In the genomic region with DNA sequence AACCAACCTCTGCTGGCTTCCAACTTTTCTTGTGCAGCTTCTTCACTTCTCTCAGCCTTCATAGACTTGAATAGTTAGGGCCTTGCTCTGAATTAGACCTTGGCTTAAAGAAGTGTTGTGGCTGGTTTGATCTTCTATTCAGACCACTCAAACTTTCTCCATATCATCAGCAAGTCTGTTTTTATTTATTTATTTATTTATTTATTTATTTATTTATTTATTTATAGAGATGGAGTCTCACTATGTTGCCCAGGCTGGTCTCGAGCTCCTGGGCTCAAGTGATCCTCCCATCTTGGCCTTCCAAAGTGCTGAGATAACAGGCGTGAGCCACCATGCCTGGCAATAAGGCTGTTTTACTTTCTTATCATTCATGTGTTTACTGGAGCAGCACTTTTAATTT, we compare ENCODE assay signal across 6 cellular contexts.
DNase-seq lines count a peak whose midpoint lies in the region; ATAC-seq and TF ChIP-seq lines count a peak whose summit lies in the region.
"Not testable (repeated sequence)": the region's sequence is repeated elsewhere in the genome, so short reads cannot be mapped to it uniquely, and the experiment has no call there.

No MANE protein-coding gene starts in this region.

- H3K36me3 ChIP-seq in HEK293 (ENCODE audit: control insufficient read depth in 2 of 2, insufficient read depth in 1 of 2, low read length in 2 of 2): not testable (repeated sequence)

- not testable (repeated sequence) for H3K4me1 ChIP-seq in HEK293 (ENCODE audit: control insufficient read depth, insufficient read depth, low read length)

- TF ChIP-seq CTCF in CD4-positive, alpha-beta T cell (IDR thresholded peaks at IDR 0.05); HEK293 (tag by site-specific recombination; IDR thresholded peaks at IDR 0.05); activated CD8-positive, alpha-beta T cell treated with anti-CD3 and anti-CD28 coated beads for 36 hours (IDR thresholded peaks at IDR 0.05); natural killer cell (IDR thresholded peaks at IDR 0.05): not testable (repeated sequence)

- not testable (repeated sequence) for H3K4me3 Mint-ChIP-seq in CD4-positive, alpha-beta T cell; activated CD8-positive, alpha-beta T cell treated with anti-CD3 and anti-CD28 coated beads for 36 hours; activated naive CD4-positive, alpha-beta T cell treated with anti-CD3 and anti-CD28 coated beads, Interleukin-2, amount 50 U/mL, for 24 hours; central memory CD8-positive, alpha-beta T cell
- H3K4me3 Mint-ChIP-seq in natural killer cell: peak overlapping the region; percentile 67

- H3K36me3 Mint-ChIP-seq in CD4-positive, alpha-beta T cell (ENCODE audit: low read depth): peaks cover 64% of the 10 kb centered on the region
- peaks cover 26% of the 10 kb centered on the region for H3K36me3 Mint-ChIP-seq in activated CD8-positive, alpha-beta T cell treated with anti-CD3 and anti-CD28 coated beads for 36 hours (ENCODE audit: low read depth)
- not testable (repeated sequence) for H3K36me3 Mint-ChIP-seq in activated naive CD4-positive, alpha-beta T cell treated with anti-CD3 and anti-CD28 coated beads, Interleukin-2, amount 50 U/mL, for 24 hours; natural killer cell
- H3K36me3 Mint-ChIP-seq in central memory CD8-positive, alpha-beta T cell (ENCODE audit: insufficient read depth): peaks cover 21% of the 10 kb centered on the region

- POLR2A ChIA-PET in CD4-positive, alpha-beta T cell (lab: Charles Lee); HEK293 (lab: Yijun Ruan, JAX): not testable (repeated sequence)
- POLR2A ChIA-PET in activated CD8-positive, alpha-beta T cell treated with anti-CD3 and anti-CD28 coated beads for 36 hours (lab: Charles Lee): interaction anchor here (0.9 kb wide), 1 partner anchor 12 kb away, joined by 3 read pairs; no protein-coding TSS in a partner anchor

- DNase-seq in CD4-positive, alpha-beta T cell; activated CD8-positive, alpha-beta T cell treated with anti-CD3 and anti-CD28 coated beads for 36 hours; central memory CD8-positive, alpha-beta T cell (ENCODE audit: low spot score in 2 of 2); natural killer cell: not testable (repeated sequence)

- not testable (repeated sequence) for H3K27me3 Mint-ChIP-seq in CD4-positive, alpha-beta T cell; activated CD8-positive, alpha-beta T cell treated with anti-CD3 and anti-CD28 coated beads for 36 hours; activated naive CD4-positive, alpha-beta T cell treated with anti-CD3 and anti-CD28 coated beads, Interleukin-2, amount 50 U/mL, for 24 hours; central memory CD8-positive, alpha-beta T cell; natural killer cell (ENCODE audit: low read depth in 2 of 2)

- intact Hi-C loops in CD4-positive, alpha-beta T cell (cut with DNase I, micrococcal nuclease): loop anchor here in 1 of 2 experiments (10.0 kb wide), 3 partner anchors 137 to 397 kb away; partner anchors contain the start of gene BCLAF3
- intact Hi-C loops in activated CD8-positive, alpha-beta T cell treated with anti-CD3 and anti-CD28 coated beads for 36 hours (cut with micrococcal nuclease): loop anchor here (10.0 kb wide), 1 partner anchor 87 kb away; no protein-coding TSS in a partner anchor
- intact Hi-C loops in natural killer cell (cut with micrococcal nuclease): loop anchor here (5.0 kb wide), 1 partner anchor 394 kb away; the partner anchor contains the start of gene BCLAF3

- not testable (repeated sequence) for H3K27me3 ChIP-seq in CD4-positive, alpha-beta T cell (ENCODE audit: control insufficient read depth, insufficient read depth, low read length)

- CTCF ChIA-PET in CD4-positive, alpha-beta T cell (lab: Charles Lee): interaction anchor here (0.6 kb wide), 1 partner anchor 40 kb away, joined by 3 read pairs; no protein-coding TSS in a partner anchor
- CTCF ChIA-PET in HEK293 (lab: Yijun Ruan, JAX): interaction anchor here (0.6 kb wide), 1 partner anchor 141 kb away, joined by 3 read pairs; no protein-coding TSS in a partner anchor
- CTCF ChIA-PET in activated CD8-positive, alpha-beta T cell treated with anti-CD3 and anti-CD28 coated beads for 36 hours (lab: Charles Lee): not testable (repeated sequence)

- H3K4me3 ChIP-seq in HEK293 (ENCODE audit: low read depth, low read length): not testable (repeated sequence)

- ATAC-seq in CD4-positive, alpha-beta T cell (ENCODE audit: poor library complexity); activated CD8-positive, alpha-beta T cell treated with anti-CD3 and anti-CD28 coated beads for 36 hours; central memory CD8-positive, alpha-beta T cell (replicated peaks; ENCODE audit: extremely low read depth, poor library complexity, severe bottlenecking); natural killer cell: not testable (repeated sequence)

- H3K9me3 Mint-ChIP-seq in CD4-positive, alpha-beta T cell; activated CD8-positive, alpha-beta T cell treated with anti-CD3 and anti-CD28 coated beads for 36 hours; activated naive CD4-positive, alpha-beta T cell treated with anti-CD3 and anti-CD28 coated beads, Interleukin-2, amount 50 U/mL, for 24 hours; central memory CD8-positive, alpha-beta T cell; natural killer cell: not testable (repeated sequence)

- peak overlapping the region; percentile 30 for H3K27ac Mint-ChIP-seq in CD4-positive, alpha-beta T cell
- peak overlapping the region; percentile 34 for H3K27ac Mint-ChIP-seq in activated CD8-positive, alpha-beta T cell treated with anti-CD3 and anti-CD28 coated beads for 36 hours
- peak overlapping the region; percentile 5 for H3K27ac Mint-ChIP-seq in activated naive CD4-positive, alpha-beta T cell treated with anti-CD3 and anti-CD28 coated beads, Interleukin-2, amount 50 U/mL, for 24 hours
- peak overlapping the region; percentile 87 for H3K27ac Mint-ChIP-seq in central memory CD8-positive, alpha-beta T cell (ENCODE audit: low read depth)
- peak overlapping the region; percentile 82 to 87 for H3K27ac Mint-ChIP-seq in natural killer cell

- not testable (repeated sequence) for H3K27ac ChIP-seq in CD4-positive, alpha-beta T cell (ENCODE audit: low read depth, low read length); HEK293 (ENCODE audit: extremely low read depth, low read depth, low read length)

- H3K4me1 Mint-ChIP-seq in CD4-positive, alpha-beta T cell (ENCODE audit: low read depth): peaks cover 28% of the 10 kb centered on the region
- H3K4me1 Mint-ChIP-seq in activated CD8-positive, alpha-beta T cell treated with anti-CD3 and anti-CD28 coated beads for 36 hours (ENCODE audit: low read depth): peaks cover 40% of the 10 kb centered on the region
- H3K4me1 Mint-ChIP-seq in activated naive CD4-positive, alpha-beta T cell treated with anti-CD3 and anti-CD28 coated beads, Interleukin-2, amount 50 U/mL, for 24 hours: peaks cover 31% of the 10 kb centered on the region
- peaks cover 30% of the 10 kb centered on the region for H3K4me1 Mint-ChIP-seq in central memory CD8-positive, alpha-beta T cell
- H3K4me1 Mint-ChIP-seq in natural killer cell: peaks cover 33 to 47% of the 10 kb centered on the region in 2 donors

- H3K9me3 ChIP-seq in CD4-positive, alpha-beta T cell (ENCODE audit: control insufficient read depth, low read length); HEK293 (ENCODE audit: control insufficient read depth, insufficient read depth, low read depth, low read length): not testable (repeated sequence)

TF ChIP-seq in HEK293, 187 proteins besides CTCF, POLR2A, EP300 and RAD21 (continues in another document):
- TF ChIP-seq ZBTB8A (tag by site-specific recombination; IDR thresholded peaks at IDR 0.05) (peak; percentile 46; the same call in 1 of the 2 replicates), ZNF501 (tag by site-specific recombination; IDR thresholded peaks at IDR 0.05) (0 out of 2 replicates have a peak, but pooled peaks have one; percentile 35)
- TF ChIP-seq, protein P1, sequence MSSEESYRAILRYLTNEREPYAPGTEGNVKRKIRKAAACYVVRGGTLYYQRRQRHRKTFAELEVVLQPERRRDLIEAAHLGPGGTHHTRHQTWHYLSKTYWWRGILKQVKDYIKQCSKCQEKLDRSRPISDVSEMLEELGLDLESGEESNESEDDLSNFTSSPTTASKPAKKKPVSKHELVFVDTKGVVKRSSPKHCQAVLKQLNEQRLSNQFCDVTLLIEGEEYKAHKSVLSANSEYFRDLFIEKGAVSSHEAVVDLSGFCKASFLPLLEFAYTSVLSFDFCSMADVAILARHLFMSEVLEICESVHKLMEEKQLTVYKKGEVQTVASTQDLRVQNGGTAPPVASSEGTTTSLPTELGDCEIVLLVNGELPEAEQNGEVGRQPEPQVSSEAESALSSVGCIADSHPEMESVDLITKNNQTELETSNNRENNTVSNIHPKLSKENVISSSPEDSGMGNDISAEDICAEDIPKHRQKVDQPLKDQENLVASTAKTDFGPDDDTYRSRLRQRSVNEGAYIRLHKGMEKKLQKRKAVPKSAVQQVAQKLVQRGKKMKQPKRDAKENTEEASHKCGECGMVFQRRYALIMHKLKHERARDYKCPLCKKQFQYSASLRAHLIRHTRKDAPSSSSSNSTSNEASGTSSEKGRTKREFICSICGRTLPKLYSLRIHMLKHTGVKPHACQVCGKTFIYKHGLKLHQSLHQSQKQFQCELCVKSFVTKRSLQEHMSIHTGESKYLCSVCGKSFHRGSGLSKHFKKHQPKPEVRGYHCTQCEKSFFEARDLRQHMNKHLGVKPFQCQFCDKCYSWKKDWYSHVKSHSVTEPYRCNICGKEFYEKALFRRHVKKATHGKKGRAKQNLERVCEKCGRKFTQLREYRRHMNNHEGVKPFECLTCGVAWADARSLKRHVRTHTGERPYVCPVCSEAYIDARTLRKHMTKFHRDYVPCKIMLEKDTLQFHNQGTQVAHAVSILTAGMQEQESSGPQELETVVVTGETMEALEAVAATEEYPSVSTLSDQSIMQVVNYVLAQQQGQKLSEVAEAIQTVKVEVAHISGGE (tag by site-specific recombination; conservative IDR thresholded peaks at IDR 0.05; ENCODE audit: low read depth): peak; percentile 71

Comparison
In these comparisons a context has a peak if more than half of its experiments do, and no peak if none do; other contexts are left out.
1. H3K27ac Mint-ChIP-seq: peak in every context shown above with its lines; median percentile 87 in central memory CD8-positive, alpha-beta T cell; 84 in natural killer cell; 34 in activated CD8-positive, alpha-beta T cell treated with anti-CD3 and anti-CD28 coated beads for 36 hours; 30 in CD4-positive, alpha-beta T cell; 5 in activated naive CD4-positive, alpha-beta T cell treated with anti-CD3 and anti-CD28 coated beads, Interleukin-2, amount 50 U/mL, for 24 hours.